Comparison of ENCODE assay signal across 14 cellular contexts in genomic region chr12:98799411-98799810, GRCh38.
"Had no signal": no experiment of that assay in that cellular context is flagged by ENCODE, and none has a peak within 500 bp of the region (broad histone marks: within the 10 kb centered on the region; RNA-seq: fewer than 3 reads in every experiment).

No MANE protein-coding gene starts in this region.

- H3K27me3 ChIP-seq: thyroid gland had no signal

- ATAC-seq: esophagus mucosa; left ventricle myocardium superior; natural killer cell; stimulated activated memory B cell treated with anti-CD40 and anti-IgM and Interleukin-4, amounts not matched to agents 10 μg/mL and 1 μg/mL and 100 μg/mL, for 72 hours had no signal

- H3K4me3 ChIP-seq: thyroid gland had no signal

- H3K27ac Mint-ChIP-seq: activated CD4-positive, alpha-beta memory T cell treated with anti-CD3 and anti-CD28 coated beads, Interleukin-2, amount 10 ng/mL, durations not matched to agents 7 days and 5 days; activated T-cell treated with anti-CD3 and anti-CD28 coated beads, Interleukin-2, amount 50 U/mL, for 24 hours; memory B cell; natural killer cell; stimulated activated memory B cell treated with anti-CD40 and anti-IgM and Interleukin-4, amounts not matched to agents 10 μg/mL and 1 μg/mL and 100 μg/mL, for 72 hours had no signal

- H3K9me3 ChIP-seq: neutrophil, thyroid gland had no signal

- DNase-seq: activated CD4-positive, alpha-beta memory T cell treated with anti-CD3 and anti-CD28 coated beads, Interleukin-2, amount 10 ng/mL, durations not matched to agents 7 days and 5 days; activated naive CD4-positive, alpha-beta T cell treated with anti-CD3 and anti-CD28 coated beads, Interleukin-2, amount 50 U/mL, for 16 hours; activated T-cell treated with anti-CD3 and anti-CD28 coated beads, Interleukin-2, amount 50 U/mL, for 24 hours; hypothalamus; kidney glomerular epithelial cell; left ventricle myocardium superior; natural killer cell; posterior cingulate gyrus; stimulated activated CD4-positive, alpha-beta T cell treated with anti-CD3 and anti-CD28 coated beads, Interleukin-2, amount 100 ng/mL, for 48 hours; thyroid gland had no signal

- H3K4me1 Mint-ChIP-seq: activated CD4-positive, alpha-beta memory T cell treated with anti-CD3 and anti-CD28 coated beads, Interleukin-2, amount 10 ng/mL, durations not matched to agents 7 days and 5 days; memory B cell; natural killer cell; stimulated activated memory B cell treated with anti-CD40 and anti-IgM and Interleukin-4, amounts not matched to agents 10 μg/mL and 1 μg/mL and 100 μg/mL, for 72 hours had no signal

- H3K4me3 Mint-ChIP-seq: activated CD4-positive, alpha-beta memory T cell treated with anti-CD3 and anti-CD28 coated beads, Interleukin-2, amount 10 ng/mL, durations not matched to agents 7 days and 5 days; activated T-cell treated with anti-CD3 and anti-CD28 coated beads, Interleukin-2, amount 50 U/mL, for 24 hours; memory B cell; natural killer cell; stimulated activated memory B cell treated with anti-CD40 and anti-IgM and Interleukin-4, amounts not matched to agents 10 μg/mL and 1 μg/mL and 100 μg/mL, for 72 hours had no signal

- H3K36me3 ChIP-seq: neutrophil, thyroid gland had no signal

- H3K9me3 Mint-ChIP-seq: activated CD4-positive, alpha-beta memory T cell treated with anti-CD3 and anti-CD28 coated beads, Interleukin-2, amount 10 ng/mL, durations not matched to agents 7 days and 5 days; activated T-cell treated with anti-CD3 and anti-CD28 coated beads, Interleukin-2, amount 50 U/mL, for 24 hours; memory B cell; natural killer cell; stimulated activated memory B cell treated with anti-CD40 and anti-IgM and Interleukin-4, amounts not matched to agents 10 μg/mL and 1 μg/mL and 100 μg/mL, for 72 hours had no signal

- H3K4me1 ChIP-seq: thyroid gland had no signal

- H3K27ac ChIP-seq: neutrophil, thyroid gland had no signal

- H3K36me3 Mint-ChIP-seq: memory B cell; natural killer cell; stimulated activated memory B cell treated with anti-CD40 and anti-IgM and Interleukin-4, amounts not matched to agents 10 μg/mL and 1 μg/mL and 100 μg/mL, for 72 hours had no signal
